ENCODE assay signal across 6 cellular contexts in the genomic region with DNA sequence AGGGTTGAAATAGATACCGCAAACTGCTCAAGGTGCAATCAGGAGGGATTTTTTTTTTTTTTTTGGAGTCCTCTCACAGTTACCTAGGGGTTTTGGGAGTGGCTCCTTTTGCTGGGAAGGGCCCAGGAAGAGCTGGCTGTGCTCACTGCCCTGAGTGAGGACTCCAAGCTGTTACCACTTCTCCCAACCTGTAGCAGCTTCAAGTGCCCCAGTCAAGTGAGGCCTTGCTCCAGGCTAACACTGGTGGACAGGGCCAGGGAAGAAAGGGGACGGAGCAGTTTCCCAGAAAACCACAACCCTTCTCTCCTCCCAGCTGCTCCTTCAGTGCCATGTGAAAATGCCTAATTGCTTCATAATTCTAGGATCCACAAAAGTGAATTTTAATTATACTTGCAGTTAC.
"Had no signal": no experiment of that assay in that cellular context is flagged by ENCODE, and none has a peak within 500 bp of the region (broad histone marks: within the 10 kb centered on the region; RNA-seq: fewer than 3 reads in every experiment).

No MANE protein-coding gene starts in this region.

- DNase-seq: GM23248, GOT3, H9, HCEC 1CT, IMR-90 had no signal

- H3K27ac Mint-ChIP-seq: H9 had no signal

- ATAC-seq: K562 had no signal

- H3K4me3 ChIP-seq: GM23248, K562 had no signal

- H3K27ac ChIP-seq: GM23248 had no signal

- H3K9me3 Mint-ChIP-seq: H9 had no signal

- H3K4me3 Mint-ChIP-seq: H9 had no signal
